19 cellular contexts compared by ENCODE assay signal in the genomic region with DNA sequence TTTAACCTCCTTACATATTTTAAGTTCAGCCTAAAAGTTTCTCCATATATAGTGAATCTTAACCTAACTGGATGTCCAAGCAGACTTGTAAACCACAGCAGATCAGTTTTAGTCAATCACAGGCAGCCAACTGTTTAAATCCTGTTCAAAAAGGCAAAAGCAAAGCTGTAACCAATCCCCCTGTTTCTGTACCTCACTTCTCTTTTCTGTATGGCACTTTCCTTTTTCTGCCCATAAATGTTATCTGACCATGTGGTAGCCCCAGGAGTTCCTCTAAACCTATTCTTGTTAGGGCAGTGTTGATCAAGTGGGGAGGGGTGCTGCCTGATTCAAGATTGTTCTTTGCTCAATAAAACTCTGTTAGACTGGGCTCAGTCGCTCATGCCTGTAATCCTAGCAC.
"Had no signal": no experiment of that assay in that cellular context is flagged by ENCODE, and none has a peak within 500 bp of the region (broad histone marks: within the 10 kb centered on the region; RNA-seq: fewer than 3 reads in every experiment).

No MANE protein-coding gene starts in this region.

- H3K36me3 ChIP-seq: esophagus muscularis mucosa, lower lobe of right lung, sigmoid colon, suprapubic skin, upper lobe of right lung, WERI-Rb-1 had no signal

- DNase-seq: activated CD4-positive, alpha-beta T cell treated with anti-CD3 and anti-CD28 coated beads for 36 hours; activated CD8-positive, alpha-beta memory T cell treated with anti-CD3 and anti-CD28 coated beads, Interleukin-2, amount 50 U/mL, for 4 hours; activated CD8-positive, alpha-beta T cell treated with anti-CD3 and anti-CD28 coated beads for 36 hours; activated gamma-delta T cell treated with Interleukin-2 at 50 U/mL for 16 hours; activated naive CD8-positive, alpha-beta T cell treated with anti-CD3 and anti-CD28 coated beads, Interleukin-2, amount 10 ng/mL, durations not matched to agents 7 days and 5 days; activated T-cell treated with anti-CD3 and anti-CD28 coated beads, Interleukin-2, amount 50 U/mL, for 72 hours; aorta; hypothalamus; lower lobe of right lung; mucosa of descending colon; natural killer cell; sigmoid colon; stimulated activated CD4-positive, alpha-beta T cell treated with anti-CD3 and anti-CD28 coated beads, Interleukin-12 subunit alpha, Interleukin-12 subunit beta, amount 100 ng/mL, for 4 hours; stimulated activated naive CD8-positive, alpha-beta T cell treated with anti-CD3 and anti-CD28 coated beads, Interleukin-15, Interleukin-2, amounts not matched to agents 100 U/mL and 50 U/mL, for 24 hours; upper lobe of right lung; WERI-Rb-1 had no signal

- H3K27me3 Mint-ChIP-seq: activated CD4-positive, alpha-beta T cell treated with anti-CD3 and anti-CD28 coated beads for 36 hours; activated CD8-positive, alpha-beta T cell treated with anti-CD3 and anti-CD28 coated beads for 36 hours had no signal

- H3K27ac Mint-ChIP-seq: activated CD4-positive, alpha-beta T cell treated with anti-CD3 and anti-CD28 coated beads for 36 hours; activated CD8-positive, alpha-beta T cell treated with anti-CD3 and anti-CD28 coated beads for 36 hours; activated naive CD8-positive, alpha-beta T cell treated with anti-CD3 and anti-CD28 coated beads, Interleukin-2, amount 10 ng/mL, durations not matched to agents 7 days and 5 days; activated T-cell treated with anti-CD3 and anti-CD28 coated beads, Interleukin-2, amount 50 U/mL, for 72 hours; natural killer cell had no signal

- H3K9me3 ChIP-seq: esophagus muscularis mucosa, lower lobe of right lung, mucosa of descending colon, sigmoid colon, suprapubic skin, upper lobe of right lung had no signal

- H3K4me1 ChIP-seq: esophagus muscularis mucosa, lower lobe of right lung, sigmoid colon, suprapubic skin, upper lobe of right lung had no signal

- FAIRE-seq: bronchial epithelial cell had no signal

- ATAC-seq: activated CD4-positive, alpha-beta T cell treated with anti-CD3 and anti-CD28 coated beads for 36 hours; activated CD8-positive, alpha-beta T cell treated with anti-CD3 and anti-CD28 coated beads for 36 hours; activated T-cell treated with anti-CD3 and anti-CD28 coated beads, Interleukin-2, amount 50 U/mL, for 72 hours; lower lobe of right lung; mucosa of descending colon; natural killer cell; stimulated activated naive CD8-positive, alpha-beta T cell treated with anti-CD3 and anti-CD28 coated beads, Interleukin-15, Interleukin-2, amounts not matched to agents 100 U/mL and 50 U/mL, for 24 hours; upper lobe of right lung had no signal

- H3K9me3 Mint-ChIP-seq: activated CD8-positive, alpha-beta T cell treated with anti-CD3 and anti-CD28 coated beads for 36 hours; activated naive CD8-positive, alpha-beta T cell treated with anti-CD3 and anti-CD28 coated beads, Interleukin-2, amount 10 ng/mL, durations not matched to agents 7 days and 5 days; activated T-cell treated with anti-CD3 and anti-CD28 coated beads, Interleukin-2, amount 50 U/mL, for 72 hours; natural killer cell had no signal

- H3K27ac ChIP-seq: esophagus muscularis mucosa, lower lobe of right lung, sigmoid colon, suprapubic skin, upper lobe of right lung, WERI-Rb-1 had no signal

- H3K27me3 ChIP-seq: esophagus muscularis mucosa, sigmoid colon, upper lobe of right lung had no signal

- H3K36me3 Mint-ChIP-seq: activated naive CD8-positive, alpha-beta T cell treated with anti-CD3 and anti-CD28 coated beads, Interleukin-2, amount 10 ng/mL, durations not matched to agents 7 days and 5 days; natural killer cell had no signal

- H3K4me3 Mint-ChIP-seq: activated CD4-positive, alpha-beta T cell treated with anti-CD3 and anti-CD28 coated beads for 36 hours; activated CD8-positive, alpha-beta T cell treated with anti-CD3 and anti-CD28 coated beads for 36 hours; activated naive CD8-positive, alpha-beta T cell treated with anti-CD3 and anti-CD28 coated beads, Interleukin-2, amount 10 ng/mL, durations not matched to agents 7 days and 5 days; activated T-cell treated with anti-CD3 and anti-CD28 coated beads, Interleukin-2, amount 50 U/mL, for 72 hours; natural killer cell had no signal

- H3K4me3 ChIP-seq: esophagus muscularis mucosa, lower lobe of right lung, mucosa of descending colon, sigmoid colon, suprapubic skin, upper lobe of right lung had no signal

- H3K4me1 Mint-ChIP-seq: natural killer cell had no signal
